Comparison of ENCODE assay signal across 7 cellular contexts in genomic region chr11:97078443-97078842, GRCh38.
"Had no signal": no experiment of that assay in that cellular context is flagged by ENCODE, and none has a peak within 500 bp of the region (broad histone marks: within the 10 kb centered on the region; RNA-seq: fewer than 3 reads in every experiment).

No MANE protein-coding gene starts in this region.

- DNase-seq: GDM1, GF-D8 had no signal

- FAIRE-seq: G401.6, GM12891, GM12892, GM18507, GM19239 had no signal
